In the genomic region with DNA sequence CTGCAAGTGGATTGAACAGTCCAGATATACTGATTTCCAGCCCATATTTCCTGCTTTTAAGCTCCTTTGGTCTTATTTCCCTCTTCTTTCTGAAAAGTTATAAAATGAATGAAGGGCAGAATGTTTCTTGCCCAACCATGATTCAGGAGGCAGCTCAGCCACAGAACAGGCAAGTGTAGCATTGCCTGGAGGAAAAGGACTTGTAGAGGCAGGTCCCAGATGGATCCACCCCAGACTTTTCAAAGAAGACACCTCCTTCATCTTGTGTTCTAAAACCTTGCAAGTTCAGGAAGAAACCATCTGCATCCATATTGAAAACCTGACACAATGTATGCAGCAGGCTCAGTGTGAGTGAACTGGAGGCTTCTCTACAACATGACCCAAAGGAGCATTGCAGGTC, we compare ENCODE assay signal across 24 cellular contexts. TPM values are rescaled to one million over a fixed set of nuclear protein-coding genes. Genes with fewer than 3 reads are reported as not detected.
"Had no signal": no experiment of that assay in that cellular context is flagged by ENCODE, and none has a peak within 500 bp of the region (broad histone marks: within the 10 kb centered on the region; RNA-seq: fewer than 3 reads in every experiment).

A gene with protein sequence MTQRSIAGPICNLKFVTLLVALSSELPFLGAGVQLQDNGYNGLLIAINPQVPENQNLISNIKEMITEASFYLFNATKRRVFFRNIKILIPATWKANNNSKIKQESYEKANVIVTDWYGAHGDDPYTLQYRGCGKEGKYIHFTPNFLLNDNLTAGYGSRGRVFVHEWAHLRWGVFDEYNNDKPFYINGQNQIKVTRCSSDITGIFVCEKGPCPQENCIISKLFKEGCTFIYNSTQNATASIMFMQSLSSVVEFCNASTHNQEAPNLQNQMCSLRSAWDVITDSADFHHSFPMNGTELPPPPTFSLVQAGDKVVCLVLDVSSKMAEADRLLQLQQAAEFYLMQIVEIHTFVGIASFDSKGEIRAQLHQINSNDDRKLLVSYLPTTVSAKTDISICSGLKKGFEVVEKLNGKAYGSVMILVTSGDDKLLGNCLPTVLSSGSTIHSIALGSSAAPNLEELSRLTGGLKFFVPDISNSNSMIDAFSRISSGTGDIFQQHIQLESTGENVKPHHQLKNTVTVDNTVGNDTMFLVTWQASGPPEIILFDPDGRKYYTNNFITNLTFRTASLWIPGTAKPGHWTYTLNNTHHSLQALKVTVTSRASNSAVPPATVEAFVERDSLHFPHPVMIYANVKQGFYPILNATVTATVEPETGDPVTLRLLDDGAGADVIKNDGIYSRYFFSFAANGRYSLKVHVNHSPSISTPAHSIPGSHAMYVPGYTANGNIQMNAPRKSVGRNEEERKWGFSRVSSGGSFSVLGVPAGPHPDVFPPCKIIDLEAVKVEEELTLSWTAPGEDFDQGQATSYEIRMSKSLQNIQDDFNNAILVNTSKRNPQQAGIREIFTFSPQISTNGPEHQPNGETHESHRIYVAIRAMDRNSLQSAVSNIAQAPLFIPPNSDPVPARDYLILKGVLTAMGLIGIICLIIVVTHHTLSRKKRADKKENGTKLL (plus strand): TSS at position 299 of the 400 bp plus-strand sequence. CDS start 77 bp downstream, at position 376.

- H3K27me3 ChIP-seq: neural progenitor cell had no signal

- H3K36me3 ChIP-seq: neural progenitor cell had no signal

- ATAC-seq: naive thymus-derived CD4-positive, alpha-beta T cell; stimulated activated naive CD8-positive, alpha-beta T cell treated with anti-CD3 and anti-CD28 coated beads, Interleukin-15, amount 100 ng/mL, for 72 hours had no signal

- H3K27ac Mint-ChIP-seq: activated B cell treated with CpG ODN at 0.5 μM for 24 hours; activated CD4-positive, alpha-beta memory T cell treated with anti-CD3 and anti-CD28 coated beads for 36 hours; activated naive CD8-positive, alpha-beta T cell treated with anti-CD3 and anti-CD28 coated beads, Interleukin-2, amount 10 ng/mL, durations not matched to agents 7 days and 5 days; brain; naive thymus-derived CD4-positive, alpha-beta T cell; neural progenitor cell; stimulated activated naive CD8-positive, alpha-beta T cell treated with anti-CD3 and anti-CD28 coated beads, Interleukin-15, amount 100 ng/mL, for 72 hours had no signal

- DNase-seq: activated B cell treated with CpG ODN at 0.5 μM for 24 hours; activated CD4-positive, alpha-beta memory T cell treated with anti-CD3 and anti-CD28 coated beads for 36 hours; activated CD4-positive, alpha-beta T cell treated with anti-CD3 and anti-CD28 coated beads for 4 hours; activated naive CD4-positive, alpha-beta T cell; activated naive CD8-positive, alpha-beta T cell treated with anti-CD3 and anti-CD28 coated beads, Interleukin-2, amount 10 ng/mL, durations not matched to agents 7 days and 5 days; activated T-cell treated with anti-CD3 and anti-CD28 coated beads for 4 hours; anterior cingulate cortex; left ventricle myocardium superior; mesendoderm; naive thymus-derived CD4-positive, alpha-beta T cell; psoas muscle; stimulated activated CD4-positive, alpha-beta T cell treated with anti-CD3 and anti-CD28 coated beads, Interleukin-15, amount 100 ng/mL, for 24 hours; stimulated activated CD4-positive, alpha-beta T cell treated with anti-CD3 and anti-CD28 coated beads, Interleukin-2, amount 100 ng/mL, for 48 hours; stimulated activated naive CD8-positive, alpha-beta T cell treated with anti-CD3 and anti-CD28 coated beads, Interleukin-15, amount 100 ng/mL, for 72 hours; T-helper 1 cell; T-helper 9 cell had no signal

- H3K4me2 ChIP-seq: neural progenitor cell had no signal

- H3K9ac ChIP-seq: neural progenitor cell had no signal

- H2AFZ ChIP-seq: neural progenitor cell had no signal

- H3K4me1 ChIP-seq: neural progenitor cell, psoas muscle had no signal

- H3K27me3 Mint-ChIP-seq: brain had no signal

- H3K9me3 Mint-ChIP-seq: activated B cell treated with CpG ODN at 0.5 μM for 24 hours; activated CD4-positive, alpha-beta memory T cell treated with anti-CD3 and anti-CD28 coated beads for 36 hours; activated naive CD8-positive, alpha-beta T cell treated with anti-CD3 and anti-CD28 coated beads, Interleukin-2, amount 10 ng/mL, durations not matched to agents 7 days and 5 days; brain; naive thymus-derived CD4-positive, alpha-beta T cell; neural progenitor cell; stimulated activated naive CD8-positive, alpha-beta T cell treated with anti-CD3 and anti-CD28 coated beads, Interleukin-15, amount 100 ng/mL, for 72 hours had no signal

- H3K4me1 Mint-ChIP-seq: brain had no signal

- H3K27ac ChIP-seq: coronary artery, neural progenitor cell, psoas muscle had no signal

- H3K4me3 Mint-ChIP-seq: activated B cell treated with CpG ODN at 0.5 μM for 24 hours; activated CD4-positive, alpha-beta memory T cell treated with anti-CD3 and anti-CD28 coated beads for 36 hours; activated naive CD8-positive, alpha-beta T cell treated with anti-CD3 and anti-CD28 coated beads, Interleukin-2, amount 10 ng/mL, durations not matched to agents 7 days and 5 days; brain; naive thymus-derived CD4-positive, alpha-beta T cell; neural progenitor cell; stimulated activated naive CD8-positive, alpha-beta T cell treated with anti-CD3 and anti-CD28 coated beads, Interleukin-15, amount 100 ng/mL, for 72 hours had no signal

- H3K4me3 ChIP-seq: coronary artery, neural progenitor cell, psoas muscle had no signal

- H3K9me3 ChIP-seq: psoas muscle had no signal

- H3K36me3 Mint-ChIP-seq: activated CD4-positive, alpha-beta memory T cell treated with anti-CD3 and anti-CD28 coated beads for 36 hours; activated naive CD8-positive, alpha-beta T cell treated with anti-CD3 and anti-CD28 coated beads, Interleukin-2, amount 10 ng/mL, durations not matched to agents 7 days and 5 days; brain; naive thymus-derived CD4-positive, alpha-beta T cell; neural progenitor cell had no signal

RNA-seq across cellular contexts. Expression of the gene that starts here (rescaled TPM):
- total RNA-seq: activated B cell treated with CpG ODN at 0.5 μM for 24 hours; activated CD4-positive, alpha-beta memory T cell treated with anti-CD3 and anti-CD28 coated beads for 36 hours; activated naive CD8-positive, alpha-beta T cell treated with anti-CD3 and anti-CD28 coated beads, Interleukin-2, amount 10 ng/mL, durations not matched to agents 7 days and 5 days; frontal cortex; kidney epithelial cell; left ventricle myocardium superior; mucosa of gallbladder; naive thymus-derived CD4-positive, alpha-beta T cell; psoas muscle; right cardiac atrium; skeletal muscle tissue had no signal
- polyA plus RNA-seq: naive thymus-derived CD4-positive, alpha-beta T cell; right cardiac atrium had no signal
